8 cellular contexts compared by ENCODE assay signal in genomic region chr6:124960757-124961467, GRCh38. TPM values are rescaled to one million over a fixed set of nuclear protein-coding genes. Genes with fewer than 3 reads are reported as not detected.
DNase-seq lines count a peak whose midpoint lies in the region; ATAC-seq and TF ChIP-seq lines count a peak whose summit lies in the region.

No MANE protein-coding gene starts in this region.

- TF ChIP-seq CTCF in left ventricle myocardium inferior (IDR thresholded peaks at IDR 0.05; ENCODE audit: borderline replicate concordance) (no peak), uterus (IDR thresholded peaks at IDR 0.05) (no peak)

- DNase-seq in left ventricle myocardium inferior (no peak), Right ventricle myocardium inferior (ENCODE audit: missing footprints) (no peak), caudate nucleus (lab: John Stamatoyannopoulos, UW) (no peak), uterus (no peak), islet precursor cell (no peak), NCI-H82 (lab: John Stamatoyannopoulos, UW) (no peak)
- DNase-seq in activated CD4-positive, CD25-positive, alpha-beta regulatory T cell treated with anti-CD3 and anti-CD28 coated beads, Interleukin-2, amount 50 U/mL, for 72 hours: no peak

- ATAC-seq in Right ventricle myocardium inferior: no peak

- H3K27me3 ChIP-seq in left ventricle myocardium inferior (ENCODE audit: low read depth) (no peaks in the 10 kb centered on the region), mononuclear cell (ENCODE audit: insufficient read depth, low read length) (peaks cover 5% of the 10 kb centered on the region), uterus (no peaks in the 10 kb centered on the region)

- no peak for TF ChIP-seq POLR2A in uterus (IDR thresholded peaks at IDR 0.05)

- H3K36me3 ChIP-seq in left ventricle myocardium inferior: no peaks in the 10 kb centered on the region
- H3K36me3 ChIP-seq in uterus: no peaks in the 10 kb centered on the region

- intact Hi-C loops in left ventricle myocardium inferior (cut with micrococcal nuclease) (no loop called here), Right ventricle myocardium inferior (cut with DNase I) (loop anchor here (1.0 kb wide), 1 partner anchor 138 kb away; no protein-coding TSS in a partner anchor), uterus (cut with DNase I; ENCODE audit: low total_unique reads) (no loop called here)

- H3K9me3 ChIP-seq in left ventricle myocardium inferior (replicated peaks) (no peaks in the 10 kb centered on the region), mononuclear cell (ENCODE audit: low read depth, low read length) (no peaks in the 10 kb centered on the region), uterus (no peaks in the 10 kb centered on the region)

- H3K4me1 ChIP-seq in left ventricle myocardium inferior: peaks cover 53% of the 10 kb centered on the region
- peaks cover 32% of the 10 kb centered on the region for H3K4me1 ChIP-seq in mononuclear cell (ENCODE audit: insufficient read depth, low read length)
- no peaks in the 10 kb centered on the region for H3K4me1 ChIP-seq in uterus

- H3K27ac ChIP-seq in left ventricle myocardium inferior (replicated peaks) (peak overlapping the region; percentile 93), caudate nucleus (ENCODE audit: low read depth, low read length) (peak overlapping the region; percentile 56), uterus (peak overlapping the region; percentile 96 to 97)

- H3K4me3 ChIP-seq in left ventricle myocardium inferior (peak overlapping the region; percentile 91), mononuclear cell (ENCODE audit: low read length) (peak overlapping the region; percentile 47), uterus (peak overlapping the region; percentile 72 to 75)

RNA-seq across cellular contexts. Expression of gene RNF217, which starts 1.3 kb away (rescaled TPM):
- total RNA-seq in left ventricle myocardium inferior: 14.1 TPM
- total RNA-seq in Right ventricle myocardium inferior: 8.0 TPM
- 2.0 TPM for total RNA-seq in mononuclear cell
- total RNA-seq in uterus: 10 to 100 TPM; 22.9 to 42.0 (median 29.0) TPM
